3 cellular contexts compared by ENCODE assay signal in the genomic region with DNA sequence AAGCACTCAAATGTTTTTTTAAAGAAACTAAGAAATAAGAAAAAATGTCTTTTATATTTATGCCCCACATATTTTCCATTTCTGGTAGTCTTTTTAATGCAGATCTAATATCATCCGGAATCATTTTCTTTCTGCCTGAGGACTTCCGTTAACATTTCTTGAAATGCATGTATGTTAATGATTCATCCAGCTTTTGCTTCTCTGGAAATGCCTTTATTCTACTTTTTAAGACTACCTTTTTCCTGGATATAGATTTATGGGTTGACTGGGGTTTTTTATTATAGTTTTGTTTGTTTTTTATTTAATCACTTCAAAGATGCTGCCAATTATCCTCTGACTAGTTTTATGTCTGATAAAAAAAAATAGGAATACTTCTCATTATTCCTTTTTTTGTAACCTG.
"Had no signal": no experiment of that assay in that cellular context is flagged by ENCODE, and none has a peak within 500 bp of the region (broad histone marks: within the 10 kb centered on the region; RNA-seq: fewer than 3 reads in every experiment).

No MANE protein-coding gene starts in this region.

- DNase-seq: GDM1, GF-D8 had no signal

- H3K4me3 ChIP-seq: GM12878 had no signal

- ATAC-seq: GM12878 had no signal
